Comparison of ENCODE assay signal across 17 cellular contexts in genomic region chr1:162248854-162249535, GRCh38.
DNase-seq lines count a peak whose midpoint lies in the region; ATAC-seq and TF ChIP-seq lines count a peak whose summit lies in the region.
"Had no signal": no experiment of that assay in that cellular context is flagged by ENCODE, and none has a peak within 500 bp of the region (broad histone marks: within the 10 kb centered on the region; RNA-seq: fewer than 3 reads in every experiment).

No MANE protein-coding gene starts in this region.

- H3K4me3 Mint-ChIP-seq in glutamatergic neuron (ENCODE audit: unreplicated experiment) (no peak overlapping the region), T-helper 17 cell (no peak overlapping the region)
- H3K4me3 Mint-ChIP-seq: activated CD4-positive, alpha-beta T cell treated with anti-CD3 and anti-CD28 coated beads for 36 hours; CD4-positive, alpha-beta T cell had no signal

- H3K4me1 Mint-ChIP-seq in glutamatergic neuron (ENCODE audit: low read depth, unreplicated experiment) (no peaks in the 10 kb centered on the region), T-helper 17 cell (no peaks in the 10 kb centered on the region)
- H3K4me1 Mint-ChIP-seq: activated CD4-positive, alpha-beta T cell treated with anti-CD3 and anti-CD28 coated beads for 36 hours had no signal

- no peak for ATAC-seq in T-helper 17 cell
- ATAC-seq: activated CD4-positive, alpha-beta T cell treated with anti-CD3 and anti-CD28 coated beads for 36 hours; lower lobe of right lung; PC-3 had no signal

- DNase-seq in DMS53 (lab: John Stamatoyannopoulos, UW) (peak; percentile 55), DMS53 treated with DMSO at 0.1 percent for 48 hours (lab: John Stamatoyannopoulos, UW; ENCODE audit: unreplicated experiment) (no peak), SK-MEL-5 (ENCODE audit: low read depth, low spot score) (peak; percentile 19), globus pallidus (ENCODE audit: low spot score) (peak; percentile 45), putamen (ENCODE audit: low spot score) (peak; percentile 6), glutamatergic neuron (no peak), lower leg skin (ENCODE audit: low spot score in 2 of 2) (no peak), T-helper 17 cell (no peak)
- DNase-seq: 8988T; activated CD4-positive, alpha-beta T cell treated with anti-CD3 and anti-CD28 coated beads for 36 hours; activated T-cell treated with anti-CD3 and anti-CD28 coated beads, Interleukin-2, amount 50 U/mL, for 1 hour; adrenal gland; CD4-positive, alpha-beta T cell; lower lobe of right lung; NCI-H187; PC-3; thyroid gland had no signal

- H3K27ac Mint-ChIP-seq in glutamatergic neuron (ENCODE audit: unreplicated experiment) (no peak overlapping the region), T-helper 17 cell (no peak overlapping the region)
- H3K27ac Mint-ChIP-seq: activated CD4-positive, alpha-beta T cell treated with anti-CD3 and anti-CD28 coated beads for 36 hours; CD4-positive, alpha-beta T cell had no signal

- in situ Hi-C loops in SK-MEL-5 (cut with HindIII; ENCODE audit: low pct_unique_long_range_greater_than_20kb, low sequenced_read_pairs) = no loop called here

- TF ChIP-seq CTCF in glutamatergic neuron (IDR thresholded peaks at IDR 0.05; ENCODE audit: partially characterized antibody, unreplicated experiment) = no peak
- no peak for TF ChIP-seq CTCF in lower leg skin (IDR thresholded peaks at IDR 0.05)

- H3K9me3 ChIP-seq in T-helper 17 cell (ENCODE audit: control insufficient read depth, low read length, poor library complexity, severe bottlenecking) = no peaks in the 10 kb centered on the region
- H3K9me3 ChIP-seq: adrenal gland, lower lobe of right lung, thyroid gland had no signal

- WGBS in lower leg skin, 2 donors = 82 to 83% methylated on average over 3 of the region's 3 CpGs

- no peaks in the 10 kb centered on the region for H3K36me3 Mint-ChIP-seq in glutamatergic neuron (ENCODE audit: unreplicated experiment)
- no peaks in the 10 kb centered on the region for H3K36me3 Mint-ChIP-seq in T-helper 17 cell (ENCODE audit: low read depth)

- H3K27me3 Mint-ChIP-seq in glutamatergic neuron (ENCODE audit: unreplicated experiment) (no peaks in the 10 kb centered on the region), T-helper 17 cell (peaks cover 48% of the 10 kb centered on the region)

- H3K4me3 ChIP-seq in lower leg skin (ENCODE audit: low read depth, poor library complexity, severe bottlenecking) = no peak overlapping the region
- H3K4me3 ChIP-seq: adrenal gland, lower lobe of right lung, thyroid gland had no signal

- no peak for TF ChIP-seq POLR2A in lower leg skin (IDR thresholded peaks at IDR 0.05)

- no peaks in the 10 kb centered on the region for H3K9me3 Mint-ChIP-seq in glutamatergic neuron (ENCODE audit: unreplicated experiment)
- H3K9me3 Mint-ChIP-seq: CD4-positive, alpha-beta T cell had no signal

- intact Hi-C loops in lower leg skin (cut with DNase I; ENCODE audit: low total_unique reads) = no loop called here

Comparison
In these comparisons a context has a peak if more than half of its experiments do, and no peak if none do; other contexts are left out.
1. DNase-seq: peak in DMS53 (single experiment), SK-MEL-5 (single experiment), globus pallidus (single experiment) and putamen (single experiment); none in DMS53 treated with DMSO at 0.1 percent for 48 hours (single experiment), glutamatergic neuron (single experiment), lower leg skin (0 of 2) and T-helper 17 cell (0 of 3).